18 cellular contexts compared by ENCODE assay signal in the genomic region with DNA sequence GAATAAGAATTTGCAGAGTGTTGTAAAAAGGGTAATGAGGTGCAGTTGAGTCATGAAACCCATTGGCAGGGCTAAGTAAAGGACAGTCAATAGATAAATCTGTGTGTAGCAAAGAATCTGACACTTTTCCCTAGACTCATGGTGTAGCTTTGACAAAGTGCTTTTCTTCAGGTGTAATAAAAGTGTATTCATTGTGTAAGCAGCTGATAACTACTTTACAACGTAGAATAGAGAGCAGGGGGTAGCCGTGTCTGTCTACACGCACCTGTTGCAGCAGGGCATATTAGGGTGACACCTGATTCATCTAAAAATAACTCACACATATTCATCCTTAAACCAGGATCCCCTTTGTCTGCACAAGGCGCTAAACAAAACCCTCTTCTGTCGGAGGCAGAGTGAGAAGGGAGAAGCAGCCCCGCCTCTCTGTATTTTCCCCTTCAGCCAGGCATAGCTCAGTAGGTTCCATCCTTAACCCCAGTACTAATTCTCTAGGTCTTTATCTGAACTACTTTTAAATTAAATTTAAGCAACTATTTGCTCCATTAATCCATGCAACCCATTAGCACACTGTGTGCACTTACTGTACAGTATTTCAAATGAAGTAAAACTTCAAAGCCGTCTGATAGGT.
DNase-seq lines count a peak whose midpoint lies in the region; ATAC-seq and TF ChIP-seq lines count a peak whose summit lies in the region.
"Had no signal": no experiment of that assay in that cellular context is flagged by ENCODE, and none has a peak within 500 bp of the region (broad histone marks: within the 10 kb centered on the region; RNA-seq: fewer than 3 reads in every experiment).

No MANE protein-coding gene starts in this region.

- no peak overlapping the region for H3K27ac ChIP-seq in hepatocyte
- no peak overlapping the region for H3K27ac ChIP-seq in trophoblast cell (ENCODE audit: low read depth, low read length)
- H3K27ac ChIP-seq: 22Rv1, A549, C4-2B, GM23248 had no signal

- no peak overlapping the region for H2BK5ac ChIP-seq in trophoblast cell (ENCODE audit: low read depth, low read length, poor library complexity)

- no peak overlapping the region for H4K91ac ChIP-seq in trophoblast cell (ENCODE audit: low read depth, low read length)

- no peaks in the 10 kb centered on the region for H3K9me3 Mint-ChIP-seq in activated CD8-positive, alpha-beta memory T cell treated with anti-CD3 and anti-CD28 coated beads, Interleukin-2, amount 10 ng/mL, durations not matched to agents 7 days and 5 days (ENCODE audit: low read depth)
- H3K9me3 Mint-ChIP-seq: CD4-positive, alpha-beta T cell had no signal

- no peaks in the 10 kb centered on the region for H3K36me3 Mint-ChIP-seq in activated CD8-positive, alpha-beta memory T cell treated with anti-CD3 and anti-CD28 coated beads, Interleukin-2, amount 10 ng/mL, durations not matched to agents 7 days and 5 days

- DNase-seq in DMS153 (lab: John Stamatoyannopoulos, UW) = peak; percentile 25
- DNase-seq in DMS153 treated with DMSO at 0.1 percent for 48 hours (lab: John Stamatoyannopoulos, UW; ENCODE audit: unreplicated experiment) = no peak
- peak; percentile 94 for DNase-seq in NCI-H146 treated with DMSO at 0.1 percent for 48 hours (lab: John Stamatoyannopoulos, UW; ENCODE audit: unreplicated experiment)
- DNase-seq in hepatocyte (ENCODE audit: low spot score) = no peak
- DNase-seq in trophoblast cell = no peak
- no peak for DNase-seq in kidney tubule cell (ENCODE audit: low spot score)
- no peak for DNase-seq in activated CD8-positive, alpha-beta memory T cell treated with anti-CD3 and anti-CD28 coated beads, Interleukin-2, amount 10 ng/mL, durations not matched to agents 7 days and 5 days
- DNase-seq: AML-193; Caco-2; CD4-positive, alpha-beta T cell; DMS79 treated with DMSO at 0.1 percent for 48 hours; GF-D8; GM23248 had no signal

- H2AK5ac ChIP-seq in trophoblast cell (ENCODE audit: low read length) = no peak overlapping the region

- no peaks in the 10 kb centered on the region for H4K20me1 ChIP-seq in hepatocyte (ENCODE audit: insufficient read depth, poor library complexity, severe bottlenecking)

- no peak overlapping the region for H3K27ac Mint-ChIP-seq in activated CD8-positive, alpha-beta memory T cell treated with anti-CD3 and anti-CD28 coated beads, Interleukin-2, amount 10 ng/mL, durations not matched to agents 7 days and 5 days
- H3K27ac Mint-ChIP-seq: CD4-positive, alpha-beta T cell had no signal

- H2BK12ac ChIP-seq in trophoblast cell (ENCODE audit: low read length) = no peak overlapping the region

- H3K27me3 Mint-ChIP-seq in activated CD8-positive, alpha-beta memory T cell treated with anti-CD3 and anti-CD28 coated beads, Interleukin-2, amount 10 ng/mL, durations not matched to agents 7 days and 5 days = no peaks in the 10 kb centered on the region
- H3K27me3 Mint-ChIP-seq: CD4-positive, alpha-beta T cell had no signal

- H3K4me1 Mint-ChIP-seq in activated CD8-positive, alpha-beta memory T cell treated with anti-CD3 and anti-CD28 coated beads, Interleukin-2, amount 10 ng/mL, durations not matched to agents 7 days and 5 days = no peaks in the 10 kb centered on the region

- no peak overlapping the region for H2BK120ac ChIP-seq in trophoblast cell (ENCODE audit: insufficient read depth, low read length, poor library complexity)

- no peak for ATAC-seq in activated CD8-positive, alpha-beta memory T cell treated with anti-CD3 and anti-CD28 coated beads, Interleukin-2, amount 10 ng/mL, durations not matched to agents 7 days and 5 days
- ATAC-seq in GM18907 (IDR thresholded peaks at IDR 0.05; ENCODE audit: unreplicated experiment) = no peak
- ATAC-seq: A549 had no signal

- 76% methylated on average over 7 of the region's 7 CpGs for WGBS in hepatocyte (ENCODE audit: low lambda C conversion rate, missing lambda C conversion rate)
- no CpG with 5 or more reads among the region's 7 CpGs for WGBS in trophoblast cell (ENCODE audit: extremely low coverage, insufficient coverage, insufficient read length)

- H4K12ac ChIP-seq in trophoblast cell (ENCODE audit: low read depth, low read length) = no peak overlapping the region

- CTCF ChIA-PET in activated CD8-positive, alpha-beta memory T cell treated with anti-CD3 and anti-CD28 coated beads, Interleukin-2, amount 10 ng/mL, durations not matched to agents 7 days and 5 days (lab: Charles Lee) = no interaction called here

- no peak overlapping the region for H3K23ac ChIP-seq in trophoblast cell (ENCODE audit: low read length)

- H3K79me2 ChIP-seq in hepatocyte = no peaks in the 10 kb centered on the region
- no peaks in the 10 kb centered on the region for H3K79me2 ChIP-seq in trophoblast cell (ENCODE audit: control insufficient read depth, insufficient read depth, low read length, poor library complexity)

- H3K4me1 ChIP-seq in hepatocyte (ENCODE audit: insufficient read depth) = no peaks in the 10 kb centered on the region
- no peaks in the 10 kb centered on the region for H3K4me1 ChIP-seq in trophoblast cell (ENCODE audit: control insufficient read depth in 1 of 2, insufficient read depth in 2 of 2, low read length in 2 of 2)
- H3K4me1 ChIP-seq: A549, Caco-2, HAP-1 had no signal

- no peak overlapping the region for H2AFZ ChIP-seq in hepatocyte
- H2AFZ ChIP-seq in trophoblast cell (ENCODE audit: insufficient read depth, low read length, poor library complexity) = no peak overlapping the region
- H2AFZ ChIP-seq: GM23248 had no signal

- H3K27me3 ChIP-seq in hepatocyte (no peaks in the 10 kb centered on the region), trophoblast cell (ENCODE audit: insufficient read depth, low read length) (no peaks in the 10 kb centered on the region)

- no peak overlapping the region for H3K14ac ChIP-seq in trophoblast cell (ENCODE audit: low read length)

- peak overlapping the region; percentile 16 for H3K4me2 ChIP-seq in hepatocyte
- no peak overlapping the region for H3K4me2 ChIP-seq in trophoblast cell (ENCODE audit: low read length)
- H3K4me2 ChIP-seq: A549 had no signal

- no peaks in the 10 kb centered on the region for H3K9me2 ChIP-seq in hepatocyte (replicated peaks; ENCODE audit: insufficient read depth)

- H3K4me3 ChIP-seq in hepatocyte (no peak overlapping the region), trophoblast cell (ENCODE audit: low read depth, low read length) (no peak overlapping the region)
- H3K4me3 ChIP-seq: A549, GM23248, HAP-1 had no signal

- H3K9me3 ChIP-seq in hepatocyte (ENCODE audit: low read depth) (no peaks in the 10 kb centered on the region), trophoblast cell (ENCODE audit: insufficient read depth, low read depth, low read length) (no peaks in the 10 kb centered on the region)
- H3K9me3 ChIP-seq: A549, Caco-2, HAP-1 had no signal

- H3K4me3 Mint-ChIP-seq in activated CD8-positive, alpha-beta memory T cell treated with anti-CD3 and anti-CD28 coated beads, Interleukin-2, amount 10 ng/mL, durations not matched to agents 7 days and 5 days = no peak overlapping the region
- H3K4me3 Mint-ChIP-seq: CD4-positive, alpha-beta T cell had no signal

- H3K9ac ChIP-seq in trophoblast cell (ENCODE audit: low read length) = peak overlapping the region; percentile 11
- H3K9ac ChIP-seq: GM23248 had no signal

- no peak for TF ChIP-seq CTCF in hepatocyte (IDR thresholded peaks at IDR 0.05; ENCODE audit: poor library complexity)

- H3K4ac ChIP-seq in trophoblast cell (ENCODE audit: low read depth, low read length) = no peak overlapping the region

- no peaks in the 10 kb centered on the region for H3K79me1 ChIP-seq in trophoblast cell (ENCODE audit: low read length)

- no peak overlapping the region for H3K18ac ChIP-seq in trophoblast cell (ENCODE audit: low read length)

- H3K36me3 ChIP-seq in hepatocyte (replicated peaks; ENCODE audit: insufficient read depth, low read depth) (no peaks in the 10 kb centered on the region), trophoblast cell (ENCODE audit: control insufficient read depth in 1 of 2, insufficient read depth in 2 of 2, low read length in 2 of 2) (no peaks in the 10 kb centered on the region)
- H3K36me3 ChIP-seq: HAP-1 had no signal

- H4K8ac ChIP-seq in trophoblast cell (ENCODE audit: low read depth, low read length) = no peak overlapping the region

Comparison
In these comparisons a context has a peak if more than half of its experiments do, and no peak if none do; other contexts are left out.
1. DNase-seq: peak in DMS153 (single experiment) and NCI-H146 treated with DMSO at 0.1 percent for 48 hours (single experiment); none in DMS153 treated with DMSO at 0.1 percent for 48 hours (single experiment), hepatocyte (single experiment), trophoblast cell (0 of 2), kidney tubule cell (single experiment) and activated CD8-positive, alpha-beta memory T cell treated with anti-CD3 and anti-CD28 coated beads, Interleukin-2, amount 10 ng/mL, durations not matched to agents 7 days and 5 days (single experiment).